In genomic region chr18:34928754-34929335, GRCh38 we compare ENCODE assay signal across 19 cellular contexts.
"Had no signal": no experiment of that assay in that cellular context is flagged by ENCODE, and none has a peak within 500 bp of the region (broad histone marks: within the 10 kb centered on the region; RNA-seq: fewer than 3 reads in every experiment).

No MANE protein-coding gene starts in this region.

- DNase-seq: activated CD4-positive, alpha-beta T cell treated with anti-CD3 and anti-CD28 coated beads for 1 hour; activated CD4-positive, alpha-beta T cell treated with anti-CD3 and anti-CD28 coated beads, Interleukin-2, amount 50 U/mL, for 48 hours; activated naive CD4-positive, alpha-beta T cell treated with Interleukin-2 at 50 U/mL for 16 hours; activated naive CD8-positive, alpha-beta T cell treated with anti-CD3 and anti-CD28 coated beads, Interleukin-2, amount 50 U/mL, for 24 hours; aorta; cerebellar nuclear complex; effector memory CD4-positive, alpha-beta T cell; mucosa of descending colon; naive thymus-derived CD4-positive, alpha-beta T cell; stimulated activated CD4-positive, alpha-beta T cell treated with anti-CD3 and anti-CD28 coated beads, Interleukin-4, amount 100 ng/mL, for 4 hours; stimulated activated CD8-positive, alpha-beta memory T cell treated with anti-CD3 and anti-CD28 coated beads, Interleukin-4, amount 100 ng/mL, for 48 hours; upper lobe of right lung had no signal

- ATAC-seq: activated naive CD8-positive, alpha-beta T cell treated with anti-CD3 and anti-CD28 coated beads, Interleukin-2, amount 50 U/mL, for 24 hours; activated T-helper 17 cell treated with anti-CD3 and anti-CD28 coated beads, Interleukin-2, amount 50 U/mL, for 72 hours; naive thymus-derived CD4-positive, alpha-beta T cell; upper lobe of right lung had no signal

- H3K27me3 Mint-ChIP-seq: dendritic cell treated with granulocyte-macrophage colony-stimulating factor and Interleukin-4, amounts not matched to agents 40 ng/mL and 50 ng/mL, for 4 days; stimulated activated naive CD8-positive, alpha-beta T cell treated with anti-CD3 and anti-CD28 coated beads, Interleukin-15, Interleukin-2, amounts not matched to agents 100 ng/mL and 50 ng/mL, for 24 hours had no signal

- H3K27ac Mint-ChIP-seq: activated naive CD8-positive, alpha-beta T cell treated with anti-CD3 and anti-CD28 coated beads, Interleukin-2, amount 50 U/mL, for 24 hours; activated T-helper 17 cell treated with anti-CD3 and anti-CD28 coated beads, Interleukin-2, amount 50 U/mL, for 72 hours; dendritic cell treated with granulocyte-macrophage colony-stimulating factor and Interleukin-4, amounts not matched to agents 40 ng/mL and 50 ng/mL, for 4 days; naive thymus-derived CD4-positive, alpha-beta T cell; stimulated activated naive CD8-positive, alpha-beta T cell treated with anti-CD3 and anti-CD28 coated beads, Interleukin-15, Interleukin-2, amounts not matched to agents 100 ng/mL and 50 ng/mL, for 24 hours had no signal

- H3K27ac ChIP-seq: breast epithelium, epithelial cell of prostate, neutrophil, upper lobe of right lung, VCaP had no signal

- H3K9me3 Mint-ChIP-seq: activated naive CD8-positive, alpha-beta T cell treated with anti-CD3 and anti-CD28 coated beads, Interleukin-2, amount 50 U/mL, for 24 hours; dendritic cell treated with granulocyte-macrophage colony-stimulating factor and Interleukin-4, amounts not matched to agents 40 ng/mL and 50 ng/mL, for 4 days; naive thymus-derived CD4-positive, alpha-beta T cell; stimulated activated naive CD8-positive, alpha-beta T cell treated with anti-CD3 and anti-CD28 coated beads, Interleukin-15, Interleukin-2, amounts not matched to agents 100 ng/mL and 50 ng/mL, for 24 hours had no signal

- H3K9me3 ChIP-seq: breast epithelium, mucosa of descending colon, neutrophil, upper lobe of right lung had no signal

- H3K4me3 Mint-ChIP-seq: activated naive CD8-positive, alpha-beta T cell treated with anti-CD3 and anti-CD28 coated beads, Interleukin-2, amount 50 U/mL, for 24 hours; activated T-helper 17 cell treated with anti-CD3 and anti-CD28 coated beads, Interleukin-2, amount 50 U/mL, for 72 hours; dendritic cell treated with granulocyte-macrophage colony-stimulating factor and Interleukin-4, amounts not matched to agents 40 ng/mL and 50 ng/mL, for 4 days; naive thymus-derived CD4-positive, alpha-beta T cell; stimulated activated naive CD8-positive, alpha-beta T cell treated with anti-CD3 and anti-CD28 coated beads, Interleukin-15, Interleukin-2, amounts not matched to agents 100 ng/mL and 50 ng/mL, for 24 hours had no signal

- H3K4me1 Mint-ChIP-seq: activated naive CD8-positive, alpha-beta T cell treated with anti-CD3 and anti-CD28 coated beads, Interleukin-2, amount 50 U/mL, for 24 hours; activated T-helper 17 cell treated with anti-CD3 and anti-CD28 coated beads, Interleukin-2, amount 50 U/mL, for 72 hours; naive thymus-derived CD4-positive, alpha-beta T cell had no signal

- H3K4me1 ChIP-seq: breast epithelium, upper lobe of right lung had no signal

- H3K4me3 ChIP-seq: breast epithelium, mucosa of descending colon, upper lobe of right lung had no signal

- H3K27me3 ChIP-seq: breast epithelium, neutrophil, upper lobe of right lung had no signal

- H3K36me3 ChIP-seq: breast epithelium, neutrophil, upper lobe of right lung had no signal
